ENCODE assay signal across 1 cellular context in the genomic region with DNA sequence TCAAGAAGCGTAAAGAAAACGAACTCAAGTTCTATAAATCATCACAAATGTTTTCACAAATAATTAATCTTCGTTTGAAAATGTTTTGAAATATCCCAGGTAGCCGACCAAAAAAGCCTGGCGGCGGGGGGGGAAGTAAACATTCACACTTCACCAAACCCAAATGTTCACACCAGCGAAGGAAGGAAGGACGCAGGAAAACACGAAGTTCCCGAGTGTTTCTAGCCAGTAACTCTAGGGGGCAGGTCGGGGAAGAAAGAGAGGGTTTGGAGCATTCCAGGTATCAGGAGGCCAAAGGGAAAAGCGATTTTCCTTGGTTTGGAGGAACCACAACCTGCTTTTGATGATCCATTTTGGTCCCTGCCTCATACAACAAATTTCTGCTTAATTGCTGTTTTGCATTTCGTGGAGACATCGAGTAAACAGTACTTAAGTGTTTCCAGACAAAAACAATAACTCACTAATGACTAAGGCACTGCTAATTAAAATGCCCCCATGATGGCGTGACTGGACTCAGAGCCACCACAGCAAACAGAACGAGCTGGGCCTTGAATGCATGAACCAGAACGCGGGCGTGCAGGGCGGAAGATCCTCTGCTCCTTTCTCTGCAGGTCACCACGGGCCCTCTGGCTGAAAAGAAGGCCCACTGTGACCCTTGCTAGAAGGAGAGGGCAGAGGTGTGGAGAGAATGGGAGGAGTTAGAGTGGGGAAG.
TF ChIP-seq lines count a peak whose summit lies in the region.

No MANE protein-coding gene starts in this region.

TF ChIP-seq in IMR-90, 13 proteins besides CTCF, POLR2A, EP300 and RAD21:
- TF ChIP-seq RFX5 (IDR thresholded peaks at IDR 0.05; ENCODE audit: low read depth, low read length) (no peak), MAZ (IDR thresholded peaks at IDR 0.05; ENCODE audit: borderline replicate concordance, low read depth, low read length) (no peak), MXI1 (IDR thresholded peaks at IDR 0.05; ENCODE audit: borderline replicate concordance, low read depth, low read length) (no peak)
- TF ChIP-seq, protein P1, sequence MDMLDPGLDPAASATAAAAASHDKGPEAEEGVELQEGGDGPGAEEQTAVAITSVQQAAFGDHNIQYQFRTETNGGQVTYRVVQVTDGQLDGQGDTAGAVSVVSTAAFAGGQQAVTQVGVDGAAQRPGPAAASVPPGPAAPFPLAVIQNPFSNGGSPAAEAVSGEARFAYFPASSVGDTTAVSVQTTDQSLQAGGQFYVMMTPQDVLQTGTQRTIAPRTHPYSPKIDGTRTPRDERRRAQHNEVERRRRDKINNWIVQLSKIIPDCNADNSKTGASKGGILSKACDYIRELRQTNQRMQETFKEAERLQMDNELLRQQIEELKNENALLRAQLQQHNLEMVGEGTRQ (IDR thresholded peaks at IDR 0.05; ENCODE audit: low read depth, low read length), result no peak
TF ChIP-seq in IMR-90: peak in this region for 0.
